Comparison of ENCODE assay signal across 15 cellular contexts in genomic region chr2:236336575-236337464, GRCh38.
"Had no signal": no experiment of that assay in that cellular context is flagged by ENCODE, and none has a peak within 500 bp of the region (broad histone marks: within the 10 kb centered on the region; RNA-seq: fewer than 3 reads in every experiment).

No MANE protein-coding gene starts in this region.

- H3K36me3 Mint-ChIP-seq: activated naive CD8-positive, alpha-beta T cell treated with anti-CD3 and anti-CD28 coated beads for 36 hours had no signal

- DNase-seq: activated CD4-positive, alpha-beta memory T cell treated with anti-CD3 and anti-CD28 coated beads, Interleukin-2, amount 10 ng/mL, durations not matched to agents 7 days and 5 days; activated CD4-positive, alpha-beta T cell treated with anti-CD3 and anti-CD28 coated beads for 4 hours; activated CD8-positive, alpha-beta memory T cell treated with anti-CD3 and anti-CD28 coated beads, Interleukin-2, amount 50 U/mL, for 4 hours; activated gamma-delta T cell treated with Interleukin-2 at 50 U/mL for 16 hours; activated naive CD8-positive, alpha-beta T cell treated with anti-CD3 and anti-CD28 coated beads for 36 hours; anterior cingulate cortex; brain microvascular endothelial cell; dermis blood vessel endothelial cell; hippocampal formation; mesenchymal stem cell; pancreas; stimulated activated CD4-positive, alpha-beta T cell treated with anti-CD3 and anti-CD28 coated beads, Interleukin-1b, Interleukin-23, amount 100 ng/mL, for 48 hours; T-helper 2 cell had no signal

- H3K9me3 Mint-ChIP-seq: activated CD4-positive, alpha-beta memory T cell treated with anti-CD3 and anti-CD28 coated beads, Interleukin-2, amount 10 ng/mL, durations not matched to agents 7 days and 5 days; activated naive CD8-positive, alpha-beta T cell treated with anti-CD3 and anti-CD28 coated beads for 36 hours had no signal

- ATAC-seq: pancreas, WTC11 had no signal

- H3K4me3 ChIP-seq: pancreas, upper lobe of left lung had no signal

- FAIRE-seq: pancreas had no signal

- H3K27me3 ChIP-seq: brain microvascular endothelial cell, pancreas, upper lobe of left lung had no signal

- H3K9me3 ChIP-seq: pancreas, upper lobe of left lung had no signal

- H3K27ac ChIP-seq: brain microvascular endothelial cell, pancreas, upper lobe of left lung had no signal

- H3K4me1 ChIP-seq: pancreas had no signal

- H3K4me3 Mint-ChIP-seq: activated CD4-positive, alpha-beta memory T cell treated with anti-CD3 and anti-CD28 coated beads, Interleukin-2, amount 10 ng/mL, durations not matched to agents 7 days and 5 days; activated naive CD8-positive, alpha-beta T cell treated with anti-CD3 and anti-CD28 coated beads for 36 hours; WTC11 had no signal

- H3K36me3 ChIP-seq: brain microvascular endothelial cell, pancreas, upper lobe of left lung had no signal

- H3K4me1 Mint-ChIP-seq: activated CD4-positive, alpha-beta memory T cell treated with anti-CD3 and anti-CD28 coated beads, Interleukin-2, amount 10 ng/mL, durations not matched to agents 7 days and 5 days had no signal

- H3K27me3 Mint-ChIP-seq: activated naive CD8-positive, alpha-beta T cell treated with anti-CD3 and anti-CD28 coated beads for 36 hours had no signal

- H3K27ac Mint-ChIP-seq: activated CD4-positive, alpha-beta memory T cell treated with anti-CD3 and anti-CD28 coated beads, Interleukin-2, amount 10 ng/mL, durations not matched to agents 7 days and 5 days; activated naive CD8-positive, alpha-beta T cell treated with anti-CD3 and anti-CD28 coated beads for 36 hours; WTC11 had no signal
